ENCODE assay signal across 8 cellular contexts in the genomic region with DNA sequence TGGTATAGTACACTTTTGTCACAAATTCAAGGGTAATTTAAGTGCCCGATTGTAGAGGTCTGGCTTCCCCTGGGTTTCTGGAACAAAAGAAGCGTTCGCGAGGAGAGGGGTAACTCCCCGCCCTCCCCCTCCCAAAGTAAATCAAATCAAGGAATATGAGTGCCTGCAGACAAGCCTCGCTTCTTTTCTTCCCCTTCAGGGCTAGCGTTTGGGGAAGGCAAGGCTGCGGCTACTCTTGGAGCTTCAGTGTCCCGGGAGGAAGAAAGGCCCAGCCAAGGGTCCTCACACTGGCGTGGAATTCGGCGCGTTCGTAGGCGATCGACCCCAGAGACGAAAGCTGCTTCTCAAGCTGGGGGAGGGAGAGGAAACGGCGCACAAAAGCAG. TPM values are rescaled to one million over a fixed set of nuclear protein-coding genes. Genes with fewer than 3 reads are reported as not detected.
DNase-seq lines count a peak whose midpoint lies in the region; ATAC-seq and TF ChIP-seq lines count a peak whose summit lies in the region.

No MANE protein-coding gene starts in this region.

- H3K4me2 ChIP-seq in DOHH2 (ENCODE audit: low read length) (peak overlapping the region; percentile 80), fibroblast of lung (ENCODE audit: extremely low read depth, insufficient read depth, low read length) (peak overlapping the region; percentile 83)

- H2AFZ ChIP-seq in fibroblast of lung (ENCODE audit: low read length) = peak overlapping the region; percentile 99

- H3K79me2 ChIP-seq in DOHH2 (ENCODE audit: control insufficient read depth, low read length) = peaks cover 72% of the 10 kb centered on the region
- peaks cover 59% of the 10 kb centered on the region for H3K79me2 ChIP-seq in fibroblast of lung (ENCODE audit: control insufficient read depth, insufficient read depth, low read length)

- H4K20me1 ChIP-seq in DOHH2 (ENCODE audit: control insufficient read depth, insufficient read depth, low read depth, low read length) = peaks cover 3% of the 10 kb centered on the region; the same call in 1 of the 2 replicates
- H4K20me1 ChIP-seq in fibroblast of lung (ENCODE audit: control insufficient read depth, extremely low read depth, insufficient read depth, low read length) = no peaks in the 10 kb centered on the region

- H3K4me3 ChIP-seq in DOHH2 (ENCODE audit: low read length) (peak overlapping the region; percentile 81), SJCRH30 (peak overlapping the region; percentile 91), fibroblast of lung (replicated peaks in 1 of 4; ENCODE audit: control extremely low read depth in 1 of 4, insufficient read depth in 1 of 4, low read depth in 3 of 4, low read length in 4 of 4) (peak overlapping the region; percentile 88 to 99 (median 98)), ovary (peak overlapping the region; percentile 100)

- no peaks in the 10 kb centered on the region for H3K9me2 ChIP-seq in DOHH2 (replicated peaks; ENCODE audit: control insufficient read depth, low read length)

- peak overlapping the region; percentile 89 for H3K9ac ChIP-seq in fibroblast of lung (ENCODE audit: insufficient read depth, low read length)

- peaks cover 67% of the 10 kb centered on the region for H3K36me3 ChIP-seq in DOHH2 (ENCODE audit: control insufficient read depth, low read length)
- H3K36me3 ChIP-seq in SJCRH30 = peaks cover 16% of the 10 kb centered on the region
- H3K36me3 ChIP-seq in fibroblast of lung (ENCODE audit: control insufficient read depth, insufficient read depth, low read length) = no peaks in the 10 kb centered on the region
- H3K36me3 ChIP-seq in ovary = no peaks in the 10 kb centered on the region

- H3K4me1 ChIP-seq in DOHH2 (ENCODE audit: control insufficient read depth, low read length) = peaks cover 31% of the 10 kb centered on the region
- H3K4me1 ChIP-seq in SJCRH30 = peaks cover 9% of the 10 kb centered on the region; the same call in 1 of the 2 replicates
- H3K4me1 ChIP-seq in fibroblast of lung (ENCODE audit: control insufficient read depth, extremely low read depth, insufficient read depth, low read length) = peaks cover 3% of the 10 kb centered on the region
- H3K4me1 ChIP-seq in ovary (ENCODE audit: insufficient read depth) = peaks cover 8% of the 10 kb centered on the region

- H3K27me3 ChIP-seq in DOHH2 (ENCODE audit: control insufficient read depth, low read length) (no peaks in the 10 kb centered on the region), SJCRH30 (no peaks in the 10 kb centered on the region), fibroblast of lung (ENCODE audit: control insufficient read depth, insufficient read depth, low read length) (no peaks in the 10 kb centered on the region), ovary (no peaks in the 10 kb centered on the region)

- H3K27ac ChIP-seq in DOHH2 (ENCODE audit: low read depth, low read length) = peak overlapping the region; percentile 98
- peak overlapping the region; percentile 97 for H3K27ac ChIP-seq in SJCRH30
- peak overlapping the region; percentile 94 for H3K27ac ChIP-seq in fibroblast of lung (ENCODE audit: insufficient read depth, low read length)
- H3K27ac ChIP-seq in ovary = peak overlapping the region; percentile 91 to 96

- no peak for ATAC-seq in HG02798 (IDR thresholded peaks at IDR 0.05; ENCODE audit: poor library complexity, unreplicated experiment)
- ATAC-seq in GM19397 (IDR thresholded peaks at IDR 0.05; ENCODE audit: unreplicated experiment) = no peak

- WGBS in ovary, 3 donors = 0 to 1% (median 0%) methylated on average over 19 of the region's 19 CpGs

- no peak for TF ChIP-seq CTCF in DOHH2 (IDR thresholded peaks at IDR 0.05; ENCODE audit: low read depth, low read length, poor library complexity, severe bottlenecking)
- no peak for TF ChIP-seq CTCF in fibroblast of lung (conservative IDR thresholded peaks at IDR 0.05 in 1 of 2, IDR thresholded peaks at IDR 0.05 in 1 of 2; ENCODE audit: low read depth in 1 of 2, low read length in 2 of 2)
- TF ChIP-seq CTCF in ovary (IDR thresholded peaks at IDR 0.05) = no peak

- DNase-seq in SJCRH30 (no peak), fibroblast of lung (ENCODE audit: low read depth in 2 of 2) (no peak), ovary (no peak), iPS-NIHi11 (ENCODE audit: low spot score) (no peak), GM19240 (ENCODE audit: insufficient read length, low spot score) (no peak)

- no peak for TF ChIP-seq POLR2A in ovary (IDR thresholded peaks at IDR 0.05)

- intact Hi-C loops in ovary (cut with DNase I) = loop anchor here in 3 of 4 donors (5.0 to 10.0 kb wide), 2 partner anchors 90 to 93 kb away; no protein-coding TSS in a partner anchor

- peaks cover 5% of the 10 kb centered on the region for H3F3A ChIP-seq in DOHH2 (ENCODE audit: control insufficient read depth, insufficient read depth)

- TF ChIP-seq EP300 in ovary (IDR thresholded peaks at IDR 0.05) = no peak

- H3K9me3 ChIP-seq in DOHH2 (ENCODE audit: control insufficient read depth, insufficient read depth, low read length) = no peaks in the 10 kb centered on the region
- no peaks in the 10 kb centered on the region for H3K9me3 ChIP-seq in SJCRH30 (replicated peaks)
- H3K9me3 ChIP-seq in fibroblast of lung (ENCODE audit: control insufficient read depth, insufficient read depth, low read depth, low read length) = no peaks in the 10 kb centered on the region
- H3K9me3 ChIP-seq in ovary = no peaks in the 10 kb centered on the region

RNA-seq across cellular contexts. Expression of a gene that starts 0.4 kb away (rescaled TPM):
- total RNA-seq in SJCRH30 (2014; rRNA removed; shearing (Covaris generic)) = 263 and 285 TPM in 2 replicates
- 37.8 and 42.1 TPM in 2 replicates for total RNA-seq in fibroblast of lung
- polyA plus RNA-seq in fibroblast of lung = 37.7 and 74.0 TPM in 2 replicates
- polyA plus RNA-seq in fibroblast of lung (2012) = 27.2 and 59.2 TPM in 2 replicates
- 8.6 and 24.5 TPM in 2 replicates for polyA minus RNA-seq in fibroblast of lung (ENCODE audit: low replicate concordance)
- 100 to 1,000 TPM in 5 of 7 donors, 10 to 100 TPM in 2; 82.0 to 144 (median 117) TPM for total RNA-seq in ovary
- 10 to 100 TPM; 48.4 to 63.6 TPM for polyA plus RNA-seq in ovary
